ENCODE assay signal across 1 cellular context in genomic region chr10:62303922-62304321, GRCh38.
TF ChIP-seq lines count a peak whose summit lies in the region.

No MANE protein-coding gene starts in this region.

TF ChIP-seq in H1, 55 proteins besides CTCF, POLR2A, EP300 and RAD21 (continued from another document):
- TF ChIP-seq HDAC2 (IDR thresholded peaks at IDR 0.05; ENCODE audit: borderline replicate concordance in 1 of 2, low read depth in 2 of 2, low read length in 2 of 2) (no peak), NRF1 (IDR thresholded peaks at IDR 0.05; ENCODE audit: low read depth, low read length) (no peak), GABPA (IDR thresholded peaks at IDR 0.05; ENCODE audit: borderline replicate concordance, insufficient read depth, low read length) (no peak), POLR2AphosphoS5 (IDR thresholded peaks at IDR 0.05; ENCODE audit: low read depth, low read length) (no peak), PHF8 (conservative IDR thresholded peaks at IDR 0.05; ENCODE audit: low read depth, low read length) (no peak), BCL11A (IDR thresholded peaks at IDR 0.05; ENCODE audit: low read depth in 2 of 2, low read length in 2 of 2) (no peak), SP1 (IDR thresholded peaks at IDR 0.05; ENCODE audit: low read depth, low read length) (no peak), RXRA (IDR thresholded peaks at IDR 0.05; ENCODE audit: insufficient read depth, low read depth, low read length) (no peak), GTF2F1 (IDR thresholded peaks at IDR 0.05; ENCODE audit: borderline replicate concordance, low read depth, low read length) (no peak), MAFK (IDR thresholded peaks at IDR 0.05; ENCODE audit: low read depth, low read length) (no peak)
